Comparison of ENCODE assay signal across 11 cellular contexts in the genomic region with DNA sequence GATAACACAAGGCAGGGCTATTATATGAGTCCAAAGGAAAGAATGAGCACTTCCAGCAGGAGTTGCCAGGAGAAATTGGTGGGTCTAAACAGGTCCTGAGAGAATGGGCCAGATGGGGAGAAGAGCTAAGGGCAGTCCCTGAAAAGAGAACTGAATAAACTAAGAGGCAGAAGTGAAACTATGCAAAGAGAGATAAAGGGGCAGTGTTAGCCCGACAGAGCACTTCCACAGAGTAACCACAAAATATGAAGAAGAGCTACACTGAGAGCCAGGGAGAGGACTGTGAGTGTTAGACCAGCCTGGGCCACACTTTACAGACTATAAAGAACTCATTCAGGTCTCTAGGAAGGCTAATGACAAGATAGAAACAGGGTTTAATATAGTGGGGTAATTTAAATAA. TPM values are rescaled to one million over a fixed set of nuclear protein-coding genes. Genes with fewer than 3 reads are reported as not detected.
DNase-seq lines count a peak whose midpoint lies in the region; ATAC-seq, FAIRE-seq and TF ChIP-seq lines count a peak whose summit lies in the region.
"Had no signal": no experiment of that assay in that cellular context is flagged by ENCODE, and none has a peak within 500 bp of the region (broad histone marks: within the 10 kb centered on the region; RNA-seq: fewer than 3 reads in every experiment).

No MANE protein-coding gene starts in this region.

- H3K4me3 ChIP-seq in small intestine (ENCODE audit: low read depth in 1 of 2, low read length in 2 of 2): no peak overlapping the region

- H3K9me3 ChIP-seq in small intestine (ENCODE audit: control insufficient read depth, low read depth): no peaks in the 10 kb centered on the region

- H3K4me1 Mint-ChIP-seq in stimulated activated effector memory CD8-positive, alpha-beta T cell treated with anti-CD3 and anti-CD28 coated beads, Interleukin-12 subunit alpha, Interleukin-12 subunit beta, amount 100 ng/mL, for 72 hours: peaks cover 28% of the 10 kb centered on the region
- no peaks in the 10 kb centered on the region for H3K4me1 Mint-ChIP-seq in Calu3 (ENCODE audit: low read depth, unreplicated experiment)

- ATAC-seq in activated CD4-positive, CD25-positive, alpha-beta regulatory T cell treated with anti-CD3 and anti-CD28 coated beads, Interleukin-2, amount 50 U/mL, for 24 hours: peak; percentile 46 to 59
- ATAC-seq in HG03039 (IDR thresholded peaks at IDR 0.05; ENCODE audit: unreplicated experiment): peak; percentile 98
- no peak for ATAC-seq in stimulated activated effector memory CD8-positive, alpha-beta T cell treated with anti-CD3 and anti-CD28 coated beads, Interleukin-12 subunit alpha, Interleukin-12 subunit beta, amount 100 ng/mL, for 72 hours

- no peaks in the 10 kb centered on the region for H3K36me3 ChIP-seq in small intestine (ENCODE audit: control insufficient read depth in 2 of 2, insufficient read depth in 2 of 2, low read length in 2 of 2)

- H3K27me3 ChIP-seq in small intestine (ENCODE audit: control insufficient read depth in 2 of 2, insufficient read depth in 2 of 2, low read length in 2 of 2): no peaks in the 10 kb centered on the region

- WGBS in small intestine, 3 donors: 19% methylated on average over 1 of the region's 1 CpG

- no peak overlapping the region for H3K4me3 Mint-ChIP-seq in stimulated activated effector memory CD8-positive, alpha-beta T cell treated with anti-CD3 and anti-CD28 coated beads, Interleukin-12 subunit alpha, Interleukin-12 subunit beta, amount 100 ng/mL, for 72 hours
- no peak overlapping the region for H3K4me3 Mint-ChIP-seq in Calu3 (ENCODE audit: low read depth, unreplicated experiment)
- H3K4me3 Mint-ChIP-seq: brain had no signal

- H3K27ac Mint-ChIP-seq in stimulated activated effector memory CD8-positive, alpha-beta T cell treated with anti-CD3 and anti-CD28 coated beads, Interleukin-12 subunit alpha, Interleukin-12 subunit beta, amount 100 ng/mL, for 72 hours: peak overlapping the region; percentile 30
- H3K27ac Mint-ChIP-seq in Calu3 (ENCODE audit: unreplicated experiment): no peak overlapping the region

- H3K4me1 ChIP-seq in small intestine (ENCODE audit: control insufficient read depth in 2 of 2, insufficient read depth in 1 of 2, low read depth in 1 of 2, low read length in 1 of 2): peaks cover 0 to 3% of the 10 kb centered on the region in 2 donors

- intact Hi-C loops in Calu3 (cut with micrococcal nuclease; ENCODE audit: unreplicated experiment): loop anchor here (10.0 kb wide), 1 partner anchor 46 kb away; a partner anchor contains a TSS

- CTCF ChIA-PET in Calu3 (lab: Charles Lee): no interaction called here

- DNase-seq in activated CD4-positive, CD25-positive, alpha-beta regulatory T cell treated with anti-CD3 and anti-CD28 coated beads, Interleukin-2, amount 50 U/mL, for 72 hours: no peak
- DNase-seq in SKM-1 treated with dmso at 0.1 percent for 144 hours (lab: John Stamatoyannopoulos, UW; ENCODE audit: unreplicated experiment): peak; percentile 85
- DNase-seq in stimulated activated effector memory CD8-positive, alpha-beta T cell treated with anti-CD3 and anti-CD28 coated beads, Interleukin-12 subunit alpha, Interleukin-12 subunit beta, amount 100 ng/mL, for 72 hours (ENCODE audit: low spot score in 2 of 2): no peak
- no peak for DNase-seq in Calu3
- no peak for DNase-seq in activated T-cell treated with anti-CD3 and anti-CD28 coated beads for 4 hours
- DNase-seq in small intestine: no peak

- no peak for TF ChIP-seq CTCF in Calu3 (IDR thresholded peaks at IDR 0.05; ENCODE audit: unreplicated experiment)

- no peaks in the 10 kb centered on the region for H3K9me3 Mint-ChIP-seq in stimulated activated effector memory CD8-positive, alpha-beta T cell treated with anti-CD3 and anti-CD28 coated beads, Interleukin-12 subunit alpha, Interleukin-12 subunit beta, amount 100 ng/mL, for 72 hours
- H3K9me3 Mint-ChIP-seq in Calu3 (ENCODE audit: low read depth, unreplicated experiment): no peaks in the 10 kb centered on the region
- H3K9me3 Mint-ChIP-seq: brain had no signal

- no peaks in the 10 kb centered on the region for H3K27me3 Mint-ChIP-seq in Calu3 (ENCODE audit: unreplicated experiment)
- H3K27me3 Mint-ChIP-seq: brain had no signal

- H3K36me3 Mint-ChIP-seq in stimulated activated effector memory CD8-positive, alpha-beta T cell treated with anti-CD3 and anti-CD28 coated beads, Interleukin-12 subunit alpha, Interleukin-12 subunit beta, amount 100 ng/mL, for 72 hours: peaks cover 6% of the 10 kb centered on the region
- H3K36me3 Mint-ChIP-seq in Calu3 (ENCODE audit: insufficient read depth, unreplicated experiment): no peaks in the 10 kb centered on the region

- BruUV-seq in Calu3 (replicated peaks; lab: Mats Ljungman, UMichigan): no TSS peak

- no peak for FAIRE-seq in small intestine (lab: Jason Lieb, UNC)

- H3K27ac ChIP-seq in small intestine (ENCODE audit: low read depth in 1 of 2, low read length in 1 of 2): no peak overlapping the region
- H3K27ac ChIP-seq: 22Rv1, KMS-11 had no signal

RNA-seq across cellular contexts. Expression of a gene that starts 43.8 kb away (rescaled TPM):
- total RNA-seq in Calu3 (2022): 26.3 and 28.5 TPM in 2 replicates
- 10 to 100 TPM in 2 of 3 donors, 1 to 10 TPM in 1; 7.6 to 24.7 (median 10.7) TPM for polyA plus RNA-seq in small intestine
